ENCODE assay signal across 21 cellular contexts in the genomic region with DNA sequence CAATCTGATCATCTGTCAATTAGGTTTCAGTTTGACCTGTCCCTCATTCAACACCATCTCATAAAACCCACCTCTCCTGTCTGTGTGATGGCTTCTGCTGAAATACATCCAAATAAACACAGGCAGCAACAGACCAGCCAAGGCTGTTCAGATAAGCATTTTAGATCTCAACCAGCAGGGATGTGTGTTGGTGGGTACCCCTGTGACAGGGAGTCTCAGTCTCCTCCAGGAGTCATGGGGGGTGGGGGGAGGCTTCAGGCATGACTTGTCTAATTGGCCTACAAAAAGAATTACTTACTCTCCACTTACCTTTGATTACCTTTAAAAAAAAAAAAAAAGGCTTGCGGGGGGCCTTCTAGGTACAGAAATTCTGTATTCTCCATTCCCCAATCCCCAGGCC.
DNase-seq lines count a peak whose midpoint lies in the region; ATAC-seq and TF ChIP-seq lines count a peak whose summit lies in the region.
"Had no signal": no experiment of that assay in that cellular context is flagged by ENCODE, and none has a peak within 500 bp of the region (broad histone marks: within the 10 kb centered on the region; RNA-seq: fewer than 3 reads in every experiment).

No MANE protein-coding gene starts in this region.

- H3K79me2 ChIP-seq in fibroblast of lung (ENCODE audit: control insufficient read depth, insufficient read depth, low read length): no peaks in the 10 kb centered on the region

- H3K27me3 ChIP-seq in right atrium auricular region (no peaks in the 10 kb centered on the region), fibroblast of lung (ENCODE audit: control insufficient read depth, insufficient read depth, low read length) (no peaks in the 10 kb centered on the region), neuronal stem cell (ENCODE audit: control insufficient read depth in 3 of 3, insufficient read depth in 3 of 3, low read depth in 1 of 3, low read length in 3 of 3) (no peaks in the 10 kb centered on the region)

- H4K8ac ChIP-seq in neuronal stem cell (ENCODE audit: low read depth, low read length): no peak overlapping the region

- H3K4me2 ChIP-seq in fibroblast of lung (ENCODE audit: extremely low read depth, insufficient read depth, low read length): no peak overlapping the region
- no peak overlapping the region for H3K4me2 ChIP-seq in neuronal stem cell (ENCODE audit: insufficient read depth, low read length, poor library complexity, severe bottlenecking)
- H3K4me2 ChIP-seq: KMS-11, SK-N-SH had no signal

- ATAC-seq in Right ventricle myocardium inferior: no peak
- no peak for ATAC-seq in GM19397 (IDR thresholded peaks at IDR 0.05; ENCODE audit: unreplicated experiment)
- no peak for ATAC-seq in GM18868 (IDR thresholded peaks at IDR 0.05; ENCODE audit: unreplicated experiment)

- H3K23ac ChIP-seq in neuronal stem cell (ENCODE audit: low read depth, low read length, poor library complexity): no peak overlapping the region

- H3K4ac ChIP-seq in neuronal stem cell (ENCODE audit: low read length): no peak overlapping the region

- H3K4me1 ChIP-seq in right atrium auricular region (peaks cover 0 to 46% of the 10 kb centered on the region in 2 donors), fibroblast of lung (ENCODE audit: control insufficient read depth, extremely low read depth, insufficient read depth, low read length) (peaks cover 7% of the 10 kb centered on the region), neuronal stem cell (ENCODE audit: control insufficient read depth in 2 of 2, insufficient read depth in 1 of 2, low read depth in 1 of 2, low read length in 2 of 2) (peaks cover 16 to 26% of the 10 kb centered on the region in 2 donors)
- H3K4me1 ChIP-seq: HAP-1 had no signal

- TF ChIP-seq CTCF in right atrium auricular region (IDR thresholded peaks at IDR 0.05) (no peak), fibroblast of lung (conservative IDR thresholded peaks at IDR 0.05 in 1 of 2, IDR thresholded peaks at IDR 0.05 in 1 of 2; ENCODE audit: low read depth in 1 of 2, low read length in 2 of 2) (no peak)

- H2AK5ac ChIP-seq in neuronal stem cell (ENCODE audit: low read depth, low read length): no peak overlapping the region

- peaks cover 2% of the 10 kb centered on the region for H3K79me1 ChIP-seq in neuronal stem cell (ENCODE audit: low read depth, low read length)

- no peaks in the 10 kb centered on the region for H4K20me1 ChIP-seq in fibroblast of lung (ENCODE audit: control insufficient read depth, extremely low read depth, insufficient read depth, low read length)

- H3K9me3 ChIP-seq in right atrium auricular region (no peaks in the 10 kb centered on the region), fibroblast of lung (ENCODE audit: control insufficient read depth, insufficient read depth, low read depth, low read length) (no peaks in the 10 kb centered on the region), neuronal stem cell (replicated peaks in 1 of 2; ENCODE audit: control insufficient read depth in 2 of 2, insufficient read depth in 1 of 2, low read depth in 1 of 2, low read length in 2 of 2) (peaks cover 0 to 9% of the 10 kb centered on the region in 2 donors)
- H3K9me3 ChIP-seq: HAP-1, SK-N-SH had no signal

- intact Hi-C loops in Right ventricle myocardium inferior (cut with DNase I): no loop called here

- H2BK120ac ChIP-seq in neuronal stem cell (ENCODE audit: low read depth, low read length): no peak overlapping the region

- H2BK12ac ChIP-seq in neuronal stem cell (ENCODE audit: low read length): no peak overlapping the region

- H3K4me3 ChIP-seq in right atrium auricular region: no peak overlapping the region
- no peak overlapping the region for H3K4me3 ChIP-seq in fibroblast of lung (replicated peaks in 1 of 4; ENCODE audit: control extremely low read depth in 1 of 4, insufficient read depth in 1 of 4, low read depth in 3 of 4, low read length in 4 of 4)
- H3K4me3 ChIP-seq in neuronal stem cell (ENCODE audit: low read length in 2 of 2): no peak overlapping the region
- H3K4me3 ChIP-seq: HAP-1 had no signal

- DNase-seq in right atrium auricular region (ENCODE audit: low spot score) (no peak), Right ventricle myocardium inferior (ENCODE audit: missing footprints) (no peak), fibroblast of lung (ENCODE audit: low read depth in 2 of 2) (no peak), neuronal stem cell (ENCODE audit: low spot score) (no peak), substantia nigra (lab: John Stamatoyannopoulos, UW) (no peak)
- DNase-seq: Calu3, DMS79 treated with DMSO at 0.1 percent for 48 hours, GF-D8, MM.1S, NCI-H1417, NCI-H1694, NCI-H2029 treated with DMSO at 0.1 percent for 48 hours, NCI-H446 treated with DMSO at 0.1 percent for 48 hours, NCI-H526 treated with DMSO at 0.1 percent for 48 hours, SIG-M5, SK-N-SH had no signal

- H3K27ac ChIP-seq in right atrium auricular region: peak overlapping the region; percentile 45 to 60
- H3K27ac ChIP-seq in fibroblast of lung (ENCODE audit: insufficient read depth, low read length): peak overlapping the region; percentile 61
- H3K27ac ChIP-seq in neuronal stem cell (replicated peaks; ENCODE audit: low read length): peak overlapping the region; percentile 18
- H3K27ac ChIP-seq in substantia nigra (ENCODE audit: low read depth, low read length, poor library complexity, severe bottlenecking): no peak overlapping the region
- H3K27ac ChIP-seq: 22Rv1, KMS-11 had no signal

- H2BK5ac ChIP-seq in neuronal stem cell (ENCODE audit: low read length): no peak overlapping the region

- H3K18ac ChIP-seq in neuronal stem cell (ENCODE audit: low read length): no peak overlapping the region

- no peak overlapping the region for H3K14ac ChIP-seq in neuronal stem cell (ENCODE audit: low read length)

- H3K9ac ChIP-seq in fibroblast of lung (ENCODE audit: insufficient read depth, low read length) (no peak overlapping the region), neuronal stem cell (ENCODE audit: low read depth, low read length, poor library complexity) (no peak overlapping the region)
- H3K9ac ChIP-seq: KMS-11, SK-N-SH had no signal

- WGBS in neuronal stem cell (ENCODE audit: extremely low coverage in 2 of 2, insufficient read length in 2 of 2, insufficient replicate concordance in 1 of 2), 2 donors: no CpG with 5 or more reads among the region's 1 CpG

- H4K91ac ChIP-seq in neuronal stem cell (ENCODE audit: low read depth, low read length, poor library complexity): no peak overlapping the region

- H3K36me3 ChIP-seq in right atrium auricular region (no peaks in the 10 kb centered on the region), fibroblast of lung (ENCODE audit: control insufficient read depth, insufficient read depth, low read length) (no peaks in the 10 kb centered on the region), neuronal stem cell (replicated peaks in 1 of 2; ENCODE audit: control insufficient read depth in 2 of 2, insufficient read depth in 2 of 2, low read length in 2 of 2) (peaks cover 0 to 42% of the 10 kb centered on the region in 2 donors)
- H3K36me3 ChIP-seq: HAP-1 had no signal

- H2AFZ ChIP-seq in fibroblast of lung (ENCODE audit: low read length): no peak overlapping the region
- no peak overlapping the region for H2AFZ ChIP-seq in neuronal stem cell (ENCODE audit: low read length)

- H2BK15ac ChIP-seq in neuronal stem cell (ENCODE audit: low read length): no peak overlapping the region
